Comparison of ENCODE assay signal across 8 cellular contexts in the genomic region with DNA sequence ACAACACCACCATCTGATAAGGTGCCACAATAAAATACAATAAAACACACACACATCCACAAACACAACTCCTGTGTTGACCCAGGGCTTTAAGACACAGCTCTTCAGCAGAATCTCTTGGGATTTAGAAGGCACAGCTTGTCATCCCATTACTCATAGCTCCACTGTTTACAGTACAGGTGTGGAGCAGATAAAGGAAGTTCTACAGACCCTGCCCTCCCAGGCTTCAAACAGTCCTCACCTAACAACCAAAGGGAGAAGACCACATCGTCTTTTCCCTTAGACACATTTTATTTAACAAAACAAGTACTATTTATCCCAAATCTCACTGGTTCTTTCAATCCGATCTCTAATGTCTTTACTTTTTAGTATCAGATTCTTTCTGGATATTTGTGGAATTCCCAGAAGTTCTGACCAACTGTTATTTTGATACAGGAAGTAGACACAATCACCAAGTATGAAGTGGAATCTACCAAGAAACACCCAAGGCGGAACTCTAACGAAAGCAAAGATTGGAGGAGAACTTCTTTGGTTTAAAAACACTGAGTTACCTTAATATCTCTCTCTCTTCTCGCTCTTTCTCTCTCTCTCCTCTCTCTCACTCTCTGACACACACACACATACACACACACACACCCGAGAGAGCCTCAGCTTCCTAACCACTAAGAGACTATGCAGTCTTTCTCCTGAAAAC. TPM values are rescaled to one million over a fixed set of nuclear protein-coding genes. Genes with fewer than 3 reads are reported as not detected.
A peak's percentile ranks its signal among the peaks of the same experiment; 100 is the strongest.
DNase-seq lines count a peak whose midpoint lies in the region; ATAC-seq, FAIRE-seq and TF ChIP-seq lines count a peak whose summit lies in the region.

No MANE protein-coding gene starts in this region.

- peaks cover 73% of the 10 kb centered on the region for H3K4me1 ChIP-seq in lower lobe of right lung

- H3K36me3 Mint-ChIP-seq in activated naive CD8-positive, alpha-beta T cell treated with anti-CD3 and anti-CD28 coated beads for 36 hours = peaks cover 29% of the 10 kb centered on the region

- H3K4me1 Mint-ChIP-seq in activated naive CD8-positive, alpha-beta T cell treated with anti-CD3 and anti-CD28 coated beads for 36 hours = peaks cover 80% of the 10 kb centered on the region

- H3K9me3 ChIP-seq in lower lobe of right lung = no peaks in the 10 kb centered on the region

- H3K27me3 Mint-ChIP-seq in activated naive CD8-positive, alpha-beta T cell treated with anti-CD3 and anti-CD28 coated beads for 36 hours = no peaks in the 10 kb centered on the region

- peak; percentile 74 to 88 for ATAC-seq in lower lobe of right lung

- peak; percentile 70 for DNase-seq in DMS53 treated with DMSO at 0.1 percent for 48 hours (lab: John Stamatoyannopoulos, UW; ENCODE audit: unreplicated experiment)
- peak; percentile 57 for DNase-seq in HPDE6-E6E7 (ENCODE audit: extremely low spot score)
- no peak for DNase-seq in activated naive CD8-positive, alpha-beta T cell treated with anti-CD3 and anti-CD28 coated beads for 36 hours
- no peak for DNase-seq in lower lobe of right lung
- peak; percentile 31 for DNase-seq in urothelium cell line (ENCODE audit: low spot score)
- DNase-seq in H4 (ENCODE audit: low spot score) = no peak
- no peak for DNase-seq in HCEC 1CT
- DNase-seq in NCI-H774 (lab: John Stamatoyannopoulos, UW) = no peak

- TF ChIP-seq CTCF in lower lobe of right lung (IDR thresholded peaks at IDR 0.05) = no peak

- no peaks in the 10 kb centered on the region for H3K27me3 ChIP-seq in lower lobe of right lung (ENCODE audit: low read depth)

- peak overlapping the region; percentile 90 for H3K27ac ChIP-seq in lower lobe of right lung

- H3K4me3 Mint-ChIP-seq in activated naive CD8-positive, alpha-beta T cell treated with anti-CD3 and anti-CD28 coated beads for 36 hours = peak overlapping the region; percentile 85

- peak overlapping the region; percentile 85 for H3K27ac Mint-ChIP-seq in activated naive CD8-positive, alpha-beta T cell treated with anti-CD3 and anti-CD28 coated beads for 36 hours

- H3K9me3 Mint-ChIP-seq in activated naive CD8-positive, alpha-beta T cell treated with anti-CD3 and anti-CD28 coated beads for 36 hours = no peaks in the 10 kb centered on the region

- H3K36me3 ChIP-seq in lower lobe of right lung = no peaks in the 10 kb centered on the region

- peak overlapping the region; percentile 71 for H3K4me3 ChIP-seq in lower lobe of right lung

- no peak for FAIRE-seq in urothelium cell line (lab: Jason Lieb, UNC)

- intact Hi-C loops in lower lobe of right lung (cut with DNase I) = no loop called here

RNA-seq across cellular contexts. Expression of a gene that starts 46.1 kb away (rescaled TPM):
- total RNA-seq in activated naive CD8-positive, alpha-beta T cell treated with anti-CD3 and anti-CD28 coated beads for 36 hours = 10 to 100 TPM; 88.9 to 89.6 TPM
- total RNA-seq in lower lobe of right lung = 110 TPM
- total RNA-seq in H4 (2014; rRNA removed; shearing (Covaris generic)) = 8.0 and 9.7 TPM in 2 replicates

Comparison
In these comparisons a context has a peak if more than half of its experiments do, and no peak if none do; other contexts are left out.
1. DNase-seq: peak in DMS53 treated with DMSO at 0.1 percent for 48 hours (single experiment), HPDE6-E6E7 (single experiment) and urothelium cell line (single experiment); none in activated naive CD8-positive, alpha-beta T cell treated with anti-CD3 and anti-CD28 coated beads for 36 hours (single experiment), lower lobe of right lung (single experiment), H4 (single experiment), HCEC 1CT (single experiment) and NCI-H774 (single experiment).